ENCODE assay signal across 25 cellular contexts in genomic region chr6:124282541-124282940, GRCh38.
"Had no signal": no experiment of that assay in that cellular context is flagged by ENCODE, and none has a peak within 500 bp of the region (broad histone marks: within the 10 kb centered on the region; RNA-seq: fewer than 3 reads in every experiment).

No MANE protein-coding gene starts in this region.

- ATAC-seq: effector memory CD8-positive, alpha-beta T cell; esophagus mucosa; foreskin keratinocyte; gastrocnemius medialis; gastroesophageal sphincter; heart left ventricle; heart right ventricle had no signal

- DNase-seq: colonic mucosa; cortex of kidney; dermis blood vessel endothelial cell; dorsolateral prefrontal cortex; effector CD4-positive, alpha-beta T cell; effector CD8-positive, alpha-beta T cell; effector memory CD4-positive, alpha-beta T cell; effector memory CD8-positive, alpha-beta T cell; endodermal cell; erythroblast; esophagus squamous epithelium; foreskin fibroblast; foreskin keratinocyte; foreskin melanocyte; gastrocnemius medialis; glutamatergic neuron; head of caudate nucleus; heart left ventricle; heart right ventricle had no signal

- H3K9me3 Mint-ChIP-seq: dendritic cell treated with granulocyte-macrophage colony-stimulating factor and Interleukin-4, amounts not matched to agents 40 ng/mL and 50 ng/mL, for 4 days; endodermal cell had no signal

- H3K4me3 ChIP-seq: colonic mucosa, coronary artery, dorsolateral prefrontal cortex, esophagus muscularis mucosa, esophagus squamous epithelium, gastrocnemius medialis, gastroesophageal sphincter, heart left ventricle, heart right ventricle had no signal

- H3K27ac ChIP-seq: colonic mucosa, coronary artery, epithelial cell of prostate, esophagus muscularis mucosa, esophagus squamous epithelium, foreskin keratinocyte, gastrocnemius medialis, gastroesophageal sphincter, heart left ventricle, heart right ventricle had no signal

- H3K4me1 Mint-ChIP-seq: endodermal cell had no signal

- H3K4me1 ChIP-seq: colonic mucosa, esophagus muscularis mucosa, esophagus squamous epithelium, foreskin keratinocyte, gastrocnemius medialis, gastroesophageal sphincter, heart left ventricle, heart right ventricle had no signal

- H3K36me3 ChIP-seq: colonic mucosa, esophagus muscularis mucosa, esophagus squamous epithelium, gastrocnemius medialis, gastroesophageal sphincter, heart left ventricle, heart right ventricle had no signal

- H3K9me3 ChIP-seq: colonic mucosa, esophagus muscularis mucosa, esophagus squamous epithelium, gastrocnemius medialis had no signal

- H3K4me3 Mint-ChIP-seq: dendritic cell treated with granulocyte-macrophage colony-stimulating factor and Interleukin-4, amounts not matched to agents 40 ng/mL and 50 ng/mL, for 4 days; effector memory CD8-positive, alpha-beta T cell; endodermal cell had no signal

- H3K27ac Mint-ChIP-seq: dendritic cell treated with granulocyte-macrophage colony-stimulating factor and Interleukin-4, amounts not matched to agents 40 ng/mL and 50 ng/mL, for 4 days; effector memory CD8-positive, alpha-beta T cell; endodermal cell had no signal

- H3K27me3 ChIP-seq: colonic mucosa, dorsolateral prefrontal cortex, esophagus muscularis mucosa, esophagus squamous epithelium, foreskin keratinocyte, gastrocnemius medialis, gastroesophageal sphincter, heart left ventricle, heart right ventricle had no signal

- H3K27me3 Mint-ChIP-seq: dendritic cell treated with granulocyte-macrophage colony-stimulating factor and Interleukin-4, amounts not matched to agents 40 ng/mL and 50 ng/mL, for 4 days; effector memory CD8-positive, alpha-beta T cell had no signal
